ENCODE assay signal across 8 cellular contexts in the genomic region with DNA sequence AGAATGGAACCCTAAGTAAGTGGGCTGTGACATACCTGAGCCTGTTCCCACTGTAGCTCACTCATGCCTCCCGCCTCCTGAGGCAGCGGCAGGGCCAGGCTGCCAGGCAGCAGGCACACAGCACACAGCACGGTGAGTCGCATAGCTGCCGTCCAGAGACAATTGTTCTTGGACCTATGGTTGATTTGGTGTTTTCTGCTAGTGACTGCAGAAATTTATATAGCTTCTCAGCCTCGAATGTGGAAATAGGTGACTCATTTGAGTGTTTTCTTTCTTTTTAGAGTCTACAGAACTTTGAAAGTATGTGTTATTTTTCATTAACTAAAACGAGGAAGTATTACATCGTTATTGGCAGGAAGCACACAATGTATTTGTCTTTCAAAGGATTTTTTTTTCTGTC. TPM values are rescaled to one million over a fixed set of nuclear protein-coding genes. Genes with fewer than 3 reads are reported as not detected.
DNase-seq lines count a peak whose midpoint lies in the region; TF ChIP-seq lines count a peak whose summit lies in the region.

Gene MMP7 (minus strand): TSS at position 190 of the 400 bp plus-strand sequence. CDS start 47 bp downstream, at position 143.

- H3K4me1 ChIP-seq in thymus (ENCODE audit: control insufficient read depth, insufficient read depth, low read length), result no peaks in the 10 kb centered on the region

- H3K36me3 ChIP-seq in thymus (ENCODE audit: control insufficient read depth, insufficient read depth), result no peaks in the 10 kb centered on the region

- WGBS in thymus, result 32% methylated on average over 8 of the region's 8 CpGs

- no peaks in the 10 kb centered on the region for H3K9me3 ChIP-seq in thymus (ENCODE audit: control insufficient read depth)

- DNase-seq in NCI-H748 (lab: John Stamatoyannopoulos, UW; ENCODE audit: unreplicated experiment), result peak; percentile 6
- no peak for DNase-seq in NCI-H748 treated with DMSO at 0.1 percent for 48 hours (lab: John Stamatoyannopoulos, UW)
- peak; percentile 43 for DNase-seq in NCI-H226
- peak; percentile 72 for DNase-seq in fibroblast of mammary gland (ENCODE audit: low read depth)
- DNase-seq in activated T-cell treated with anti-CD3 and anti-CD28 coated beads, Interleukin-2, amount 50 U/mL, for 1 hour, result no peak
- DNase-seq in stimulated activated CD4-positive, alpha-beta T cell treated with anti-CD3 and anti-CD28 coated beads, Interleukin-2, amount 100 ng/mL, for 48 hours, result no peak
- DNase-seq in NCI-H1694 treated with DMSO at 0.1 percent for 48 hours (lab: John Stamatoyannopoulos, UW), result no peak

- no peak for TF ChIP-seq CTCF in fibroblast of mammary gland (conservative IDR thresholded peaks at IDR 0.05; ENCODE audit: control insufficient read depth, insufficient read depth, low read depth, low read length)

- H3K27ac ChIP-seq in thymus (ENCODE audit: low read depth), result no peak within 1 kb of the TSS

- no peak within 1 kb of the TSS for H3K4me3 ChIP-seq in fibroblast of mammary gland (ENCODE audit: control insufficient read depth, low read depth, low read length)
- no peak within 1 kb of the TSS for H3K4me3 ChIP-seq in thymus (ENCODE audit: low read length)

- H3K27me3 ChIP-seq in thymus (ENCODE audit: control insufficient read depth, insufficient read depth), result no peaks in the 10 kb centered on the region

RNA-seq across cellular contexts. Expression of gene MMP7, which starts in this region (rescaled TPM):
- polyA plus RNA-seq in thymus, result 35.2 TPM

Comparison
In these comparisons a context has a peak if more than half of its experiments do, and no peak if none do; other contexts are left out.
1. DNase-seq: peak in NCI-H748 (single experiment), NCI-H226 (single experiment) and fibroblast of mammary gland (single experiment); none in NCI-H748 treated with DMSO at 0.1 percent for 48 hours (single experiment), activated T-cell treated with anti-CD3 and anti-CD28 coated beads, Interleukin-2, amount 50 U/mL, for 1 hour (single experiment), stimulated activated CD4-positive, alpha-beta T cell treated with anti-CD3 and anti-CD28 coated beads, Interleukin-2, amount 100 ng/mL, for 48 hours (0 of 2) and NCI-H1694 treated with DMSO at 0.1 percent for 48 hours (single experiment).